Comparison of ENCODE assay signal across 22 cellular contexts in the genomic region with DNA sequence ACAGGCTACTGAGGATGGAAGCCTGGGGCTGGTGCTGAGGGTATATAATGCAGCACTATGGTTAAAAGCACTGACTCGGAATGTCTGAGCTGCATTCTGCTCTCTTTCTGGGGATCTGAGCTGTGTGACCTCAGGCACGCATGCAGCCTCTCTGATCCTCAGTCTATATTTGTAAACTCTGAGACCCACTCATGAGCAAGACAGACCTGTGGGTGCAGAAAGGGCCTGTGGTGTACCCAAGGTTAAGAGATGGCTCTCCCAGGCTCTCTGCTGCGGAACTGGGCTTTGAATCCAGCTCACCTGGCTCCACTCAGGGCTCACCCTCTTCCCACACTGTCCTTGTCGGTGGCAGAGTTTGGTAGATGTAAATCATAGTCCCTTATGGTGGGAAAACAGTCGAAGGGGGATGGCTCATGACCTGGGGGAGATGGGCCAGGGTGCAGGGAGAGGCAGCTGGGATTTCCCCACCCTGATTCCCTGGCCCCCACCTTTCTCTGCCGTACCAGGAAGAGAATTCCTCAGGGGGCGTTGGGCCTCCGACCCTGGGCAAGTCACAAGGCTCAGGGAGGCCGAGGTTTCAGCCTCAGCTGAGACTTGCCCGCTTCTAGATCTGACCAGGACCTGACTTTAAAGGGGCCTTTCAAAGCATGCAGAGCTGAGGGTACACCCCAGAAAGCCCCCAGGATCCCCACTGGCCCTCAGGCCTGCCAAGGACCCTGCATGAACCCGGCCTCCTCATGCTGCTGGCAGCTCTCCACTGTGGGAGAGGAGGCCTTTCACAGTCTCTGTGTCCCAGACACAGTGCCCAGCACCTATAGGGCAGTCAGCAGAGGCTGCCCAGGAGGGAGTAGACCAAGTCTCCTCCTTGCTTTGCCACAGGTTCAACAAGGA.
DNase-seq lines count a peak whose midpoint lies in the region; ATAC-seq and TF ChIP-seq lines count a peak whose summit lies in the region.
"Had no signal": no experiment of that assay in that cellular context is flagged by ENCODE, and none has a peak within 500 bp of the region (broad histone marks: within the 10 kb centered on the region; RNA-seq: fewer than 3 reads in every experiment).

No MANE protein-coding gene starts in this region.

- H3K27ac ChIP-seq in SK-N-SH (ENCODE audit: low read depth in 2 of 2, low read length in 1 of 2), result no peak overlapping the region
- peak overlapping the region; percentile 87 for H3K27ac ChIP-seq in muscle layer of colon (ENCODE audit: low read depth, low read length)
- peak overlapping the region in 2 of 5 donors; percentile 31 to 83 for H3K27ac ChIP-seq in stomach
- H3K27ac ChIP-seq: 22Rv1, left ventricle myocardium inferior, parathyroid adenoma, testis had no signal

- H3K27me3 ChIP-seq in SK-N-SH (ENCODE audit: insufficient read depth), result no peaks in the 10 kb centered on the region
- H3K27me3 ChIP-seq in muscle layer of colon (ENCODE audit: control insufficient read depth in 1 of 2, insufficient read depth in 2 of 2, low read length in 2 of 2), result no peaks in the 10 kb centered on the region
- H3K27me3 ChIP-seq in stomach, result no peaks in the 10 kb centered on the region
- H3K27me3 ChIP-seq: testis had no signal

- H3K9me2 ChIP-seq in SK-N-SH, result no peaks in the 10 kb centered on the region

- H3F3A ChIP-seq in SK-N-SH (replicated peaks; ENCODE audit: insufficient read depth), result no peaks in the 10 kb centered on the region

- H3K27me3 Mint-ChIP-seq in chondrocyte (ENCODE audit: low read depth), result no peaks in the 10 kb centered on the region

- no peak overlapping the region for H3K4me3 Mint-ChIP-seq in chondrocyte (ENCODE audit: unreplicated experiment)

- H3K9me3 ChIP-seq in SK-N-SH (no peaks in the 10 kb centered on the region), muscle layer of colon (ENCODE audit: low read length) (no peaks in the 10 kb centered on the region), stomach (no peaks in the 10 kb centered on the region)
- H3K9me3 ChIP-seq: left ventricle myocardium inferior, testis had no signal

- H3K4me2 ChIP-seq in SK-N-SH, result no peak overlapping the region

- ATAC-seq in SK-N-SH treated with all-trans-retinoic acid at 6 μM for 48 hours (no peak), GM19351 (IDR thresholded peaks at IDR 0.05; ENCODE audit: unreplicated experiment) (no peak), GM21619 (IDR thresholded peaks at IDR 0.05; ENCODE audit: unreplicated experiment) (no peak)
- ATAC-seq: activated naive CD4-positive, alpha-beta T cell treated with anti-CD3 and anti-CD28 coated beads, Interleukin-2, amount 50 U/mL, for 72 hours had no signal

- peaks cover 24% of the 10 kb centered on the region for H3K36me3 Mint-ChIP-seq in chondrocyte (ENCODE audit: low read depth)
- H3K36me3 Mint-ChIP-seq: activated naive CD4-positive, alpha-beta T cell treated with anti-CD3 and anti-CD28 coated beads, Interleukin-2, amount 50 U/mL, for 72 hours had no signal

- CTCF ChIA-PET in SK-N-SH (lab: Yijun Ruan, JAX), result interaction anchor here (0.6 to 19.4 kb wide), 6 partner anchors 8 to 474 kb away, joined by 3 to 520 read pairs (median 3); no protein-coding TSS in a partner anchor

- H3K4me3 ChIP-seq in SK-N-SH (ENCODE audit: low read depth in 2 of 2, low read length in 1 of 2), result no peak overlapping the region
- no peak overlapping the region for H3K4me3 ChIP-seq in muscle layer of colon (ENCODE audit: low read depth in 1 of 2, low read length in 2 of 2)
- H3K4me3 ChIP-seq in stomach, result no peak overlapping the region
- H3K4me3 ChIP-seq: left ventricle myocardium inferior, testis had no signal

- no peaks in the 10 kb centered on the region for H4K20me1 ChIP-seq in SK-N-SH (ENCODE audit: insufficient read depth)

- intact Hi-C loops in stomach (cut with DNase I; ENCODE audit: low total_unique reads), result loop anchor here (5.0 to 10.0 kb wide), 2 partner anchors 81 to 374 kb away; no protein-coding TSS in a partner anchor

- TF ChIP-seq RAD21 in SK-N-SH (IDR thresholded peaks at IDR 0.05; ENCODE audit: low read length), result no peak

- no peak for TF ChIP-seq EP300 in SK-N-SH (IDR thresholded peaks at IDR 0.05; ENCODE audit: borderline replicate concordance in 1 of 2, low read depth in 1 of 2, low read length in 1 of 2)
- no peak for TF ChIP-seq EP300 in stomach (IDR thresholded peaks at IDR 0.05)

- no peak for TF ChIP-seq CTCF in SK-N-SH (IDR thresholded peaks at IDR 0.05)
- no peak for TF ChIP-seq CTCF in chondrocyte (IDR thresholded peaks at IDR 0.05)
- TF ChIP-seq CTCF in stomach (IDR thresholded peaks at IDR 0.05), result no peak

- H3K4me1 Mint-ChIP-seq in chondrocyte (ENCODE audit: low read depth), result peaks cover 30% of the 10 kb centered on the region

- H3K36me3 ChIP-seq in SK-N-SH (replicated peaks in 1 of 2; ENCODE audit: control insufficient read depth in 1 of 2, insufficient read depth in 2 of 2, low read length in 1 of 2) (no peaks in the 10 kb centered on the region), muscle layer of colon (ENCODE audit: insufficient read depth, low read length) (peaks cover 5% of the 10 kb centered on the region), stomach (peaks cover 0 to 33% (median 14%) of the 10 kb centered on the region in 4 donors)
- H3K36me3 ChIP-seq: left ventricle myocardium inferior had no signal

- H3K9me3 Mint-ChIP-seq in chondrocyte (ENCODE audit: low read depth), result no peaks in the 10 kb centered on the region
- H3K9me3 Mint-ChIP-seq: activated naive CD4-positive, alpha-beta T cell treated with anti-CD3 and anti-CD28 coated beads, Interleukin-2, amount 50 U/mL, for 72 hours had no signal

- H3K9ac ChIP-seq in SK-N-SH (no peak overlapping the region), muscle layer of colon (ENCODE audit: low read length) (no peak overlapping the region)
- H3K9ac ChIP-seq: parathyroid adenoma had no signal

- WGBS in SK-N-SH (ENCODE audit: low lambda C conversion rate), result 39% methylated on average over 4 of the region's 11 CpGs
- 68 to 75% (median 69%) methylated on average over 10 to 11 of the region's 11 CpGs for WGBS in stomach, 5 donors

- H3K27ac Mint-ChIP-seq in chondrocyte (ENCODE audit: unreplicated experiment), result no peak overlapping the region
- H3K27ac Mint-ChIP-seq: activated naive CD4-positive, alpha-beta T cell treated with anti-CD3 and anti-CD28 coated beads, Interleukin-2, amount 50 U/mL, for 72 hours had no signal

- DNase-seq in SK-N-SH (peak; percentile 22), chondrocyte (ENCODE audit: low spot score) (peak; percentile 69), stomach (peak; percentile 11)
- no peak for DNase-seq in stimulated activated naive CD4-positive, alpha-beta T cell (lab: John Stamatoyannopoulos, UW)
- DNase-seq: activated CD4-positive, alpha-beta T cell treated with anti-CD3 and anti-CD28 coated beads for 48 hours; C1 segment of cervical spinal cord; DMS 273 treated with DMSO at 0.1 percent for 48 hours; GOT3; left ventricle myocardium inferior; NCI-H2029; NCI-H446; RPMI8226; stimulated activated CD4-positive, alpha-beta T cell treated with anti-CD3 and anti-CD28 coated beads, Interleukin-4, amount 100 ng/mL, for 1 hour; SW 1271; testis had no signal

- no peak for TF ChIP-seq POLR2A in stomach (IDR thresholded peaks at IDR 0.05)

- H2AFZ ChIP-seq in SK-N-SH (ENCODE audit: low read depth), result no peak overlapping the region
- H2AFZ ChIP-seq: parathyroid adenoma had no signal

- H3K4me1 ChIP-seq in SK-N-SH (ENCODE audit: control insufficient read depth in 1 of 2, insufficient read depth in 2 of 2, low read depth in 1 of 2, low read length in 1 of 2) (no peaks in the 10 kb centered on the region), muscle layer of colon (ENCODE audit: insufficient read depth, low read length) (peaks cover 50% of the 10 kb centered on the region), stomach (peaks cover 0 to 31% (median 14%) of the 10 kb centered on the region in 4 donors)
- H3K4me1 ChIP-seq: left ventricle myocardium inferior had no signal

- H3K79me2 ChIP-seq in SK-N-SH (ENCODE audit: insufficient read depth), result no peaks in the 10 kb centered on the region
- H3K79me2 ChIP-seq: parathyroid adenoma had no signal

- POLR2A ChIA-PET in SK-N-SH (lab: Yijun Ruan, JAX), result no interaction called here

TF ChIP-seq in SK-N-SH, 30 proteins besides CTCF, POLR2A, EP300 and RAD21 (continues in another document):
- TF ChIP-seq, protein P1, sequence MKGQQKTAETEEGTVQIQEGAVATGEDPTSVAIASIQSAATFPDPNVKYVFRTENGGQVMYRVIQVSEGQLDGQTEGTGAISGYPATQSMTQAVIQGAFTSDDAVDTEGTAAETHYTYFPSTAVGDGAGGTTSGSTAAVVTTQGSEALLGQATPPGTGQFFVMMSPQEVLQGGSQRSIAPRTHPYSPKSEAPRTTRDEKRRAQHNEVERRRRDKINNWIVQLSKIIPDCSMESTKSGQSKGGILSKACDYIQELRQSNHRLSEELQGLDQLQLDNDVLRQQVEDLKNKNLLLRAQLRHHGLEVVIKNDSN (IDR thresholded peaks at IDR 0.05; ENCODE audit: borderline replicate concordance, low read depth), result no peak
- TF ChIP-seq MEF2A (IDR thresholded peaks at IDR 0.05; ENCODE audit: borderline replicate concordance, low read depth) (no peak), TEAD4 (IDR thresholded peaks at IDR 0.05; ENCODE audit: borderline replicate concordance, insufficient read depth) (no peak), TAF1 (IDR thresholded peaks at IDR 0.05; ENCODE audit: borderline replicate concordance, low read depth, low read length) (no peak), RCOR1 (IDR thresholded peaks at IDR 0.05; ENCODE audit: low read length) (no peak), GABPA (IDR thresholded peaks at IDR 0.05; ENCODE audit: low read depth) (no peak), RFX5 (IDR thresholded peaks at IDR 0.05; ENCODE audit: low read length) (no peak), MXI1 (IDR thresholded peaks at IDR 0.05; ENCODE audit: low read depth, low read length) (no peak)

TF ChIP-seq in SK-N-SH treated with all-trans-retinoic acid at 6 μM for 48 hours, 23 proteins besides CTCF, POLR2A, EP300 and RAD21 (continues in another document):
- TF ChIP-seq CSDC2 (CRISPR knock-in tag; IDR thresholded peaks at IDR 0.05) (no peak), GLIS3 (CRISPR knock-in tag; IDR thresholded peaks at IDR 0.05) (no peak), ZNF565 (CRISPR knock-in tag; conservative IDR thresholded peaks at IDR 0.05; ENCODE audit: low read depth) (no peak), ZC3H10 (CRISPR knock-in tag; IDR thresholded peaks at IDR 0.05) (no peak)
- TF ChIP-seq, protein P2, sequence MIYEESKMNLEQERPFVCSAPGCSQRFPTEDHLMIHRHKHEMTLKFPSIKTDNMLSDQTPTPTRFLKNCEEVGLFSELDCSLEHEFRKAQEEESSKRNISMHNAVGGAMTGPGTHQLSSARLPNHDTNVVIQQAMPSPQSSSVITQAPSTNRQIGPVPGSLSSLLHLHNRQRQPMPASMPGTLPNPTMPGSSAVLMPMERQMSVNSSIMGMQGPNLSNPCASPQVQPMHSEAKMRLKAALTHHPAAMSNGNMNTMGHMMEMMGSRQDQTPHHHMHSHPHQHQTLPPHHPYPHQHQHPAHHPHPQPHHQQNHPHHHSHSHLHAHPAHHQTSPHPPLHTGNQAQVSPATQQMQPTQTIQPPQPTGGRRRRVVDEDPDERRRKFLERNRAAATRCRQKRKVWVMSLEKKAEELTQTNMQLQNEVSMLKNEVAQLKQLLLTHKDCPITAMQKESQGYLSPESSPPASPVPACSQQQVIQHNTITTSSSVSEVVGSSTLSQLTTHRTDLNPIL (CRISPR knock-in tag; IDR thresholded peaks at IDR 0.05; ENCODE audit: low read depth), result no peak

Comparison
In these comparisons a context has a peak if more than half of its experiments do, and no peak if none do; other contexts are left out.
1. DNase-seq: peak in SK-N-SH (single experiment), chondrocyte (single experiment) and stomach (single experiment); none in stimulated activated naive CD4-positive, alpha-beta T cell (0 of 6).